Comparison of ENCODE assay signal across 1 cellular context in genomic region chr16:29029168-29029994, GRCh38.
TF ChIP-seq lines count a peak whose summit lies in the region.

No MANE protein-coding gene starts in this region.

TF ChIP-seq in IMR-90, 13 proteins besides CTCF, POLR2A, EP300 and RAD21:
- TF ChIP-seq RFX5 (IDR thresholded peaks at IDR 0.05; ENCODE audit: low read depth, low read length) = no peak
- no peak for TF ChIP-seq SMC3 (IDR thresholded peaks at IDR 0.05; ENCODE audit: low read depth, low read length)
- TF ChIP-seq CHD1 (IDR thresholded peaks at IDR 0.05; ENCODE audit: low read depth, low read length) = peak; percentile 72; the same call in 1 of the 2 replicates
- no peak for TF ChIP-seq ELK1 (IDR thresholded peaks at IDR 0.05; ENCODE audit: borderline replicate concordance, low read depth, low read length)
- TF ChIP-seq BHLHE40 (IDR thresholded peaks at IDR 0.05; ENCODE audit: low read depth, low read length) = peak; percentile 85
- TF ChIP-seq, protein P1, sequence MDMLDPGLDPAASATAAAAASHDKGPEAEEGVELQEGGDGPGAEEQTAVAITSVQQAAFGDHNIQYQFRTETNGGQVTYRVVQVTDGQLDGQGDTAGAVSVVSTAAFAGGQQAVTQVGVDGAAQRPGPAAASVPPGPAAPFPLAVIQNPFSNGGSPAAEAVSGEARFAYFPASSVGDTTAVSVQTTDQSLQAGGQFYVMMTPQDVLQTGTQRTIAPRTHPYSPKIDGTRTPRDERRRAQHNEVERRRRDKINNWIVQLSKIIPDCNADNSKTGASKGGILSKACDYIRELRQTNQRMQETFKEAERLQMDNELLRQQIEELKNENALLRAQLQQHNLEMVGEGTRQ (IDR thresholded peaks at IDR 0.05; ENCODE audit: low read depth, low read length) = peak; percentile 16; the same call in 1 of the 2 replicates
- TF ChIP-seq MAZ (IDR thresholded peaks at IDR 0.05; ENCODE audit: borderline replicate concordance, low read depth, low read length) = peak; percentile 94
- no peak for TF ChIP-seq CEBPB (IDR thresholded peaks at IDR 0.05; ENCODE audit: low read depth, low read length)
- TF ChIP-seq MAFK (IDR thresholded peaks at IDR 0.05; ENCODE audit: low read depth, low read length) = peak; percentile 54; the same call in 1 of the 2 replicates
- TF ChIP-seq FOS (IDR thresholded peaks at IDR 0.05; ENCODE audit: low read depth, low read length) = peak; percentile 99
